ENCODE assay signal across 18 cellular contexts in genomic region chr6:36893976-36894932, GRCh38.
"Had no signal": no experiment of that assay in that cellular context is flagged by ENCODE, and none has a peak within 500 bp of the region (broad histone marks: within the 10 kb centered on the region; RNA-seq: fewer than 3 reads in every experiment).

No MANE protein-coding gene starts in this region.

- H3K4me3 ChIP-seq: testis, upper lobe of right lung had no signal

- H3K9me3 ChIP-seq: testis, upper lobe of right lung had no signal

- H3K27ac Mint-ChIP-seq: activated B cell treated with CpG ODN at 0.5 μM for 24 hours; activated CD8-positive, alpha-beta memory T cell treated with anti-CD3 and anti-CD28 coated beads, Interleukin-2, amount 10 ng/mL, durations not matched to agents 7 days and 5 days; activated naive CD8-positive, alpha-beta T cell treated with anti-CD3 and anti-CD28 coated beads, Interleukin-2, amount 10 ng/mL, durations not matched to agents 7 days and 5 days; natural killer cell treated with Interleukin-12 subunit alpha and Interleukin-12 subunit beta and Interleukin-15 and Interleukin-18, amount 100 ng/mL, for 72 hours; stimulated activated naive CD8-positive, alpha-beta T cell treated with anti-CD3 and anti-CD28 coated beads, Interleukin-15, amount 100 ng/mL, for 72 hours; T-helper 2 cell treated with Interferon-gamma antibody and Interleukin-4, amounts not matched to agents 5 μg/mL and 100 μg/mL, for 36 hours had no signal

- DNase-seq: activated B cell treated with CpG ODN at 0.5 μM for 24 hours; activated CD4-positive, alpha-beta T cell treated with anti-CD3 and anti-CD28 coated beads, Interleukin-2, amount 50 U/mL, for 1 hour; activated CD8-positive, alpha-beta memory T cell treated with anti-CD3 and anti-CD28 coated beads, Interleukin-2, amount 10 ng/mL, durations not matched to agents 7 days and 5 days; activated gamma-delta T cell treated with Interleukin-2 at 50 U/mL for 16 hours; activated naive CD8-positive, alpha-beta T cell treated with anti-CD3 and anti-CD28 coated beads, Interleukin-2, amount 10 ng/mL, durations not matched to agents 7 days and 5 days; activated T-cell treated with anti-CD3 and anti-CD28 coated beads, Interleukin-2, amount 50 U/mL, for 48 hours; brain microvascular endothelial cell; cerebellar nuclear complex; effector CD8-positive, alpha-beta T cell; erythroblast; islet precursor cell; stimulated activated naive CD8-positive, alpha-beta T cell treated with anti-CD3 and anti-CD28 coated beads, Interleukin-15, amount 100 ng/mL, for 72 hours; testis; upper lobe of right lung had no signal

- H3K27me3 Mint-ChIP-seq: activated B cell treated with CpG ODN at 0.5 μM for 24 hours; activated CD8-positive, alpha-beta memory T cell treated with anti-CD3 and anti-CD28 coated beads, Interleukin-2, amount 10 ng/mL, durations not matched to agents 7 days and 5 days; activated naive CD8-positive, alpha-beta T cell treated with anti-CD3 and anti-CD28 coated beads, Interleukin-2, amount 10 ng/mL, durations not matched to agents 7 days and 5 days; natural killer cell treated with Interleukin-12 subunit alpha and Interleukin-12 subunit beta and Interleukin-15 and Interleukin-18, amount 100 ng/mL, for 72 hours; stimulated activated naive CD8-positive, alpha-beta T cell treated with anti-CD3 and anti-CD28 coated beads, Interleukin-15, amount 100 ng/mL, for 72 hours had no signal

- H3K4me3 Mint-ChIP-seq: activated B cell treated with CpG ODN at 0.5 μM for 24 hours; activated CD8-positive, alpha-beta memory T cell treated with anti-CD3 and anti-CD28 coated beads, Interleukin-2, amount 10 ng/mL, durations not matched to agents 7 days and 5 days; activated naive CD8-positive, alpha-beta T cell treated with anti-CD3 and anti-CD28 coated beads, Interleukin-2, amount 10 ng/mL, durations not matched to agents 7 days and 5 days; natural killer cell treated with Interleukin-12 subunit alpha and Interleukin-12 subunit beta and Interleukin-15 and Interleukin-18, amount 100 ng/mL, for 72 hours; stimulated activated naive CD8-positive, alpha-beta T cell treated with anti-CD3 and anti-CD28 coated beads, Interleukin-15, amount 100 ng/mL, for 72 hours; T-helper 2 cell treated with Interferon-gamma antibody and Interleukin-4, amounts not matched to agents 5 μg/mL and 100 μg/mL, for 36 hours had no signal

- H3K27me3 ChIP-seq: brain microvascular endothelial cell, testis, upper lobe of right lung had no signal

- H3K27ac ChIP-seq: brain microvascular endothelial cell, upper lobe of right lung had no signal

- H3K4me1 ChIP-seq: upper lobe of right lung had no signal

- ATAC-seq: activated CD8-positive, alpha-beta memory T cell treated with anti-CD3 and anti-CD28 coated beads, Interleukin-2, amount 10 ng/mL, durations not matched to agents 7 days and 5 days; left lobe of liver; natural killer cell treated with Interleukin-12 subunit alpha and Interleukin-12 subunit beta and Interleukin-15 and Interleukin-18, amount 100 ng/mL, for 72 hours; sciatic nerve; stimulated activated naive CD8-positive, alpha-beta T cell treated with anti-CD3 and anti-CD28 coated beads, Interleukin-15, amount 100 ng/mL, for 72 hours; upper lobe of right lung had no signal

- H3K9me3 Mint-ChIP-seq: activated B cell treated with CpG ODN at 0.5 μM for 24 hours; natural killer cell treated with Interleukin-12 subunit alpha and Interleukin-12 subunit beta and Interleukin-15 and Interleukin-18, amount 100 ng/mL, for 72 hours; stimulated activated naive CD8-positive, alpha-beta T cell treated with anti-CD3 and anti-CD28 coated beads, Interleukin-15, amount 100 ng/mL, for 72 hours; T-helper 2 cell treated with Interferon-gamma antibody and Interleukin-4, amounts not matched to agents 5 μg/mL and 100 μg/mL, for 36 hours had no signal
